ENCODE assay signal across 8 cellular contexts in genomic region chr2:200811336-200812121, GRCh38. TPM values are rescaled to one million over a fixed set of nuclear protein-coding genes. Genes with fewer than 3 reads are reported as not detected.
DNase-seq lines count a peak whose midpoint lies in the region; ATAC-seq and TF ChIP-seq lines count a peak whose summit lies in the region.

Gene BZW1 (plus strand): TSS chr2:200811910. CDS start chr2:200813218, 1,308 bp downstream.

- 0 to 1% (median 1%) methylated on average over 45 to 74 of the region's 74 CpGs for WGBS in ovary, 3 donors
- WGBS in thyroid gland, 2 donors: 0% methylated on average over 38 to 43 of the region's 74 CpGs

- no peak for TF ChIP-seq CTCF in SU-DHL-6 (IDR thresholded peaks at IDR 0.05; ENCODE audit: insufficient read depth, low read length, poor library complexity, severe bottlenecking)
- peak in 1 of 3 donors; percentile 13 for TF ChIP-seq CTCF in ovary (IDR thresholded peaks at IDR 0.05)
- no peak for TF ChIP-seq CTCF in thyroid gland (IDR thresholded peaks at IDR 0.05)

- no peaks in the 10 kb centered on the region for H3K9me2 ChIP-seq in SU-DHL-6 (replicated peaks; ENCODE audit: insufficient read depth, low read length)

- no peaks in the 10 kb centered on the region for H3K27me3 ChIP-seq in SU-DHL-6 (ENCODE audit: low read length)
- no peaks in the 10 kb centered on the region for H3K27me3 ChIP-seq in ovary
- H3K27me3 ChIP-seq in thyroid gland: no peaks in the 10 kb centered on the region

- H3K4me3 ChIP-seq in SU-DHL-6 (ENCODE audit: insufficient read depth, low read length, poor library complexity, severe bottlenecking): peak within 1 kb of the TSS; percentile 96
- H3K4me3 ChIP-seq in ovary: peak within 1 kb of the TSS; percentile 78
- peak within 1 kb of the TSS; percentile 92 to 99 (median 96) for H3K4me3 ChIP-seq in thyroid gland (replicated peaks in 1 of 3)

- no peaks in the 10 kb centered on the region for H3K9me3 Mint-ChIP-seq in activated naive CD8-positive, alpha-beta T cell treated with anti-CD3 and anti-CD28 coated beads, Interleukin-2, amount 10 ng/mL, durations not matched to agents 7 days and 5 days

- peaks cover 17% of the 10 kb centered on the region for H3K36me3 Mint-ChIP-seq in activated naive CD8-positive, alpha-beta T cell treated with anti-CD3 and anti-CD28 coated beads, Interleukin-2, amount 10 ng/mL, durations not matched to agents 7 days and 5 days

- no peak for TF ChIP-seq EP300 in ovary (IDR thresholded peaks at IDR 0.05)

- peaks cover 34% of the 10 kb centered on the region for H3K79me2 ChIP-seq in SU-DHL-6 (ENCODE audit: insufficient read depth, low read length)

- H3K9me3 ChIP-seq in SU-DHL-6 (ENCODE audit: insufficient read depth, low read length) (no peaks in the 10 kb centered on the region), ovary (no peaks in the 10 kb centered on the region), thyroid gland (no peaks in the 10 kb centered on the region)

- H3K4me1 Mint-ChIP-seq in activated naive CD8-positive, alpha-beta T cell treated with anti-CD3 and anti-CD28 coated beads, Interleukin-2, amount 10 ng/mL, durations not matched to agents 7 days and 5 days: peaks cover 36% of the 10 kb centered on the region

- intact Hi-C loops in head of caudate nucleus (cut with DNase I): loop anchor here (5.0 to 10.0 kb wide), 3 partner anchors 51 to 297 kb away; partner anchors contain the start of genes CLK1 and KCTD18
- intact Hi-C loops in ovary (cut with DNase I): loop anchor here (2.0 to 10.0 kb wide), 5 partner anchors 51 to 99 kb away; partner anchors contain the start of gene CLK1 (in 4 of the 4)
- intact Hi-C loops in thyroid gland (cut with DNase I): loop anchor here (5.0 kb wide), 2 partner anchors 51 to 99 kb away; partner anchors contain the start of gene CLK1

- H3K9ac ChIP-seq in SU-DHL-6 (ENCODE audit: low read length): peak within 1 kb of the TSS; percentile 98

- peaks cover 3% of the 10 kb centered on the region; the same call in 1 of the 2 replicates for H3F3A ChIP-seq in SU-DHL-6 (ENCODE audit: insufficient read depth)

- H3K36me3 ChIP-seq in SU-DHL-6 (ENCODE audit: low read length) (peaks cover 31% of the 10 kb centered on the region), ovary (no peaks in the 10 kb centered on the region), thyroid gland (peaks cover 6 to 11% of the 10 kb centered on the region in 2 donors)

- H3K27ac Mint-ChIP-seq in activated naive CD8-positive, alpha-beta T cell treated with anti-CD3 and anti-CD28 coated beads, Interleukin-2, amount 10 ng/mL, durations not matched to agents 7 days and 5 days: peak within 1 kb of the TSS; percentile 96

- DNase-seq in NCI-H128 (lab: John Stamatoyannopoulos, UW; ENCODE audit: unreplicated experiment) (peak; percentile 87), head of caudate nucleus (peak; percentile 91 to 99 (median 97)), ovary (peak; percentile 97 to 98 (median 98)), thyroid gland (peak; percentile 94 to 97)
- DNase-seq in activated naive CD8-positive, alpha-beta T cell treated with anti-CD3 and anti-CD28 coated beads, Interleukin-2, amount 10 ng/mL, durations not matched to agents 7 days and 5 days: peak; percentile 95

- POLR2A ChIA-PET in activated naive CD8-positive, alpha-beta T cell treated with anti-CD3 and anti-CD28 coated beads, Interleukin-2, amount 10 ng/mL, durations not matched to agents 7 days and 5 days (lab: Charles Lee): interaction anchor here (1.0 to 2.0 kb wide), 5 partner anchors 8 to 100 kb away, joined by 3 to 23 read pairs (median 12); partner anchors contain the start of genes CLK1, NIF3L1 and PPIL3

- H2AFZ ChIP-seq in SU-DHL-6 (ENCODE audit: low read depth, low read length, severe bottlenecking): peak within 1 kb of the TSS; percentile 89

- H3K4me3 Mint-ChIP-seq in activated naive CD8-positive, alpha-beta T cell treated with anti-CD3 and anti-CD28 coated beads, Interleukin-2, amount 10 ng/mL, durations not matched to agents 7 days and 5 days: peak within 1 kb of the TSS; percentile 95

- H3K27ac ChIP-seq in SU-DHL-6 (ENCODE audit: low read depth, low read length): peak within 1 kb of the TSS; percentile 86
- peak within 1 kb of the TSS; percentile 74 to 95 for H3K27ac ChIP-seq in ovary
- peak within 1 kb of the TSS; percentile 92 to 97 (median 97) for H3K27ac ChIP-seq in thyroid gland

- peak; percentile 74 for ATAC-seq in HG02678 (IDR thresholded peaks at IDR 0.05; ENCODE audit: unreplicated experiment)
- ATAC-seq in activated naive CD8-positive, alpha-beta T cell treated with anti-CD3 and anti-CD28 coated beads, Interleukin-2, amount 10 ng/mL, durations not matched to agents 7 days and 5 days (ENCODE audit: low read depth): peak; percentile 81

- peak; percentile 82 for TF ChIP-seq POLR2A in GM10847 (IDR thresholded peaks at IDR 0.05; ENCODE audit: extremely low read depth, insufficient read length)
- peak; percentile 96 for TF ChIP-seq POLR2A in ovary (IDR thresholded peaks at IDR 0.05)
- TF ChIP-seq POLR2A in thyroid gland (IDR thresholded peaks at IDR 0.05): peak; percentile 63 to 93

- H3K4me2 ChIP-seq in SU-DHL-6 (ENCODE audit: low read depth, low read length, poor library complexity, severe bottlenecking): peak within 1 kb of the TSS; percentile 75

- H4K20me1 ChIP-seq in SU-DHL-6 (ENCODE audit: low read depth, low read length): peaks cover 18% of the 10 kb centered on the region

- H3K4me1 ChIP-seq in ovary (ENCODE audit: insufficient read depth): peaks cover 2% of the 10 kb centered on the region
- peaks cover 19 to 23% of the 10 kb centered on the region in 2 donors for H3K4me1 ChIP-seq in thyroid gland

- no peaks in the 10 kb centered on the region for H3K27me3 Mint-ChIP-seq in activated naive CD8-positive, alpha-beta T cell treated with anti-CD3 and anti-CD28 coated beads, Interleukin-2, amount 10 ng/mL, durations not matched to agents 7 days and 5 days

RNA-seq across cellular contexts. Expression of gene BZW1, which starts in this region (rescaled TPM):
- 100 to 1,000 TPM; 197 to 199 TPM for total RNA-seq in activated naive CD8-positive, alpha-beta T cell treated with anti-CD3 and anti-CD28 coated beads, Interleukin-2, amount 10 ng/mL, durations not matched to agents 7 days and 5 days
- 100 to 1,000 TPM; 104 to 278 (median 156) TPM for total RNA-seq in ovary
- 100 to 1,000 TPM in 1 of 2 donors, 10 to 100 TPM in 1; 47.0 to 119 TPM for polyA plus RNA-seq in ovary
- 100 to 1,000 TPM; 136 to 192 (median 144) TPM for total RNA-seq in thyroid gland

Comparison
In these comparisons a context has a peak if more than half of its experiments do, and no peak if none do; other contexts are left out.
1. Peak in every context shown above with its lines: DNase-seq, ATAC-seq, H3K4me3 ChIP-seq and H3K27ac ChIP-seq.